ENCODE assay signal across 3 cellular contexts in genomic region chr11:31236052-31236652, GRCh38.
TF ChIP-seq lines count a peak whose summit lies in the region.

No MANE protein-coding gene starts in this region.

TF ChIP-seq in SK-N-SH, 30 proteins besides CTCF, POLR2A, EP300 and RAD21 (continued from another document):
- TF ChIP-seq SIN3A (IDR thresholded peaks at IDR 0.05; ENCODE audit: borderline replicate concordance, low read depth, low read length), result no peak
- no peak for TF ChIP-seq FOXJ3 (CRISPR knock-in tag; IDR thresholded peaks at IDR 0.05)
- TF ChIP-seq RCOR1 (IDR thresholded peaks at IDR 0.05; ENCODE audit: low read length), result no peak
- TF ChIP-seq, protein P1, sequence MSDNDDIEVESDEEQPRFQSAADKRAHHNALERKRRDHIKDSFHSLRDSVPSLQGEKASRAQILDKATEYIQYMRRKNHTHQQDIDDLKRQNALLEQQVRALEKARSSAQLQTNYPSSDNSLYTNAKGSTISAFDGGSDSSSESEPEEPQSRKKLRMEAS (IDR thresholded peaks at IDR 0.05; ENCODE audit: low read depth), result no peak
- TF ChIP-seq CHD2 (IDR thresholded peaks at IDR 0.05; ENCODE audit: low read length, partially characterized antibody), result no peak
- no peak for TF ChIP-seq NFIC (IDR thresholded peaks at IDR 0.05; ENCODE audit: borderline replicate concordance)
- TF ChIP-seq TAF1 (IDR thresholded peaks at IDR 0.05; ENCODE audit: borderline replicate concordance, low read depth, low read length), result no peak
- TF ChIP-seq, protein P2, sequence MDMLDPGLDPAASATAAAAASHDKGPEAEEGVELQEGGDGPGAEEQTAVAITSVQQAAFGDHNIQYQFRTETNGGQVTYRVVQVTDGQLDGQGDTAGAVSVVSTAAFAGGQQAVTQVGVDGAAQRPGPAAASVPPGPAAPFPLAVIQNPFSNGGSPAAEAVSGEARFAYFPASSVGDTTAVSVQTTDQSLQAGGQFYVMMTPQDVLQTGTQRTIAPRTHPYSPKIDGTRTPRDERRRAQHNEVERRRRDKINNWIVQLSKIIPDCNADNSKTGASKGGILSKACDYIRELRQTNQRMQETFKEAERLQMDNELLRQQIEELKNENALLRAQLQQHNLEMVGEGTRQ (IDR thresholded peaks at IDR 0.05; ENCODE audit: borderline replicate concordance, low read depth, low read length), result no peak
- no peak for TF ChIP-seq SMC3 (IDR thresholded peaks at IDR 0.05; ENCODE audit: low read depth, low read length)
- TF ChIP-seq ZBTB33 (IDR thresholded peaks at IDR 0.05; ENCODE audit: borderline replicate concordance, low read depth), result no peak

TF ChIP-seq in SK-N-SH treated with all-trans-retinoic acid at 6 μM for 48 hours, 23 proteins besides CTCF, POLR2A, EP300 and RAD21 (continued from another document):
- TF ChIP-seq, protein P3, sequence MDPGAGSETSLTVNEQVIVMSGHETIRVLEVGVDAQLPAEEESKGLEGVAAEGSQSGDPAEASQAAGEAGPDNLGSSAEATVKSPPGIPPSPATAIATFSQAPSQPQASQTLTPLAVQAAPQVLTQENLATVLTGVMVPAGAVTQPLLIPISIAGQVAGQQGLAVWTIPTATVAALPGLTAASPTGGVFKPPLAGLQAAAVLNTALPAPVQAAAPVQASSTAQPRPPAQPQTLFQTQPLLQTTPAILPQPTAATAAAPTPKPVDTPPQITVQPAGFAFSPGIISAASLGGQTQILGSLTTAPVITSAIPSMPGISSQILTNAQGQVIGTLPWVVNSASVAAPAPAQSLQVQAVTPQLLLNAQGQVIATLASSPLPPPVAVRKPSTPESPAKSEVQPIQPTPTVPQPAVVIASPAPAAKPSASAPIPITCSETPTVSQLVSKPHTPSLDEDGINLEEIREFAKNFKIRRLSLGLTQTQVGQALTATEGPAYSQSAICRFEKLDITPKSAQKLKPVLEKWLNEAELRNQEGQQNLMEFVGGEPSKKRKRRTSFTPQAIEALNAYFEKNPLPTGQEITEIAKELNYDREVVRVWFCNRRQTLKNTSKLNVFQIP (CRISPR knock-in tag; IDR thresholded peaks at IDR 0.05; ENCODE audit: borderline replicate concordance, low read depth), result no peak
- no peak for TF ChIP-seq TOX (CRISPR knock-in tag; IDR thresholded peaks at IDR 0.05; ENCODE audit: borderline replicate concordance)
- no peak for TF ChIP-seq ZNF70 (CRISPR knock-in tag; IDR thresholded peaks at IDR 0.05)
- no peak for TF ChIP-seq SNAI2 (CRISPR knock-in tag; IDR thresholded peaks at IDR 0.05)
- TF ChIP-seq ARNTL (CRISPR knock-in tag; IDR thresholded peaks at IDR 0.05; ENCODE audit: borderline replicate concordance, low read depth), result no peak
- TF ChIP-seq, protein P4, sequence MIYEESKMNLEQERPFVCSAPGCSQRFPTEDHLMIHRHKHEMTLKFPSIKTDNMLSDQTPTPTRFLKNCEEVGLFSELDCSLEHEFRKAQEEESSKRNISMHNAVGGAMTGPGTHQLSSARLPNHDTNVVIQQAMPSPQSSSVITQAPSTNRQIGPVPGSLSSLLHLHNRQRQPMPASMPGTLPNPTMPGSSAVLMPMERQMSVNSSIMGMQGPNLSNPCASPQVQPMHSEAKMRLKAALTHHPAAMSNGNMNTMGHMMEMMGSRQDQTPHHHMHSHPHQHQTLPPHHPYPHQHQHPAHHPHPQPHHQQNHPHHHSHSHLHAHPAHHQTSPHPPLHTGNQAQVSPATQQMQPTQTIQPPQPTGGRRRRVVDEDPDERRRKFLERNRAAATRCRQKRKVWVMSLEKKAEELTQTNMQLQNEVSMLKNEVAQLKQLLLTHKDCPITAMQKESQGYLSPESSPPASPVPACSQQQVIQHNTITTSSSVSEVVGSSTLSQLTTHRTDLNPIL (CRISPR knock-in tag; IDR thresholded peaks at IDR 0.05; ENCODE audit: low read depth), result no peak
- no peak for TF ChIP-seq TSHZ2 (CRISPR knock-in tag; IDR thresholded peaks at IDR 0.05)
- TF ChIP-seq ZFP3 (CRISPR knock-in tag; IDR thresholded peaks at IDR 0.05), result no peak
- no peak for TF ChIP-seq BACH2 (CRISPR knock-in tag; IDR thresholded peaks at IDR 0.05; ENCODE audit: borderline replicate concordance)
- no peak for TF ChIP-seq RARB (CRISPR knock-in tag; IDR thresholded peaks at IDR 0.05)

TF ChIP-seq in K562, 482 proteins besides CTCF, POLR2A, EP300 and RAD21 (continued from another document):
- TF ChIP-seq TEAD4 (IDR thresholded peaks at IDR 0.05; ENCODE audit: low read length) (no peak), TEAD4 (CRISPR knock-in tag; IDR thresholded peaks at IDR 0.05; ENCODE audit: borderline replicate concordance) (no peak), ZBTB49 (CRISPR knock-in tag; IDR thresholded peaks at IDR 0.05; ENCODE audit: borderline replicate concordance) (no peak), ZNF124 (CRISPR knock-in tag; IDR thresholded peaks at IDR 0.05) (no peak)
